Comparison of ENCODE assay signal across 8 cellular contexts in the genomic region with DNA sequence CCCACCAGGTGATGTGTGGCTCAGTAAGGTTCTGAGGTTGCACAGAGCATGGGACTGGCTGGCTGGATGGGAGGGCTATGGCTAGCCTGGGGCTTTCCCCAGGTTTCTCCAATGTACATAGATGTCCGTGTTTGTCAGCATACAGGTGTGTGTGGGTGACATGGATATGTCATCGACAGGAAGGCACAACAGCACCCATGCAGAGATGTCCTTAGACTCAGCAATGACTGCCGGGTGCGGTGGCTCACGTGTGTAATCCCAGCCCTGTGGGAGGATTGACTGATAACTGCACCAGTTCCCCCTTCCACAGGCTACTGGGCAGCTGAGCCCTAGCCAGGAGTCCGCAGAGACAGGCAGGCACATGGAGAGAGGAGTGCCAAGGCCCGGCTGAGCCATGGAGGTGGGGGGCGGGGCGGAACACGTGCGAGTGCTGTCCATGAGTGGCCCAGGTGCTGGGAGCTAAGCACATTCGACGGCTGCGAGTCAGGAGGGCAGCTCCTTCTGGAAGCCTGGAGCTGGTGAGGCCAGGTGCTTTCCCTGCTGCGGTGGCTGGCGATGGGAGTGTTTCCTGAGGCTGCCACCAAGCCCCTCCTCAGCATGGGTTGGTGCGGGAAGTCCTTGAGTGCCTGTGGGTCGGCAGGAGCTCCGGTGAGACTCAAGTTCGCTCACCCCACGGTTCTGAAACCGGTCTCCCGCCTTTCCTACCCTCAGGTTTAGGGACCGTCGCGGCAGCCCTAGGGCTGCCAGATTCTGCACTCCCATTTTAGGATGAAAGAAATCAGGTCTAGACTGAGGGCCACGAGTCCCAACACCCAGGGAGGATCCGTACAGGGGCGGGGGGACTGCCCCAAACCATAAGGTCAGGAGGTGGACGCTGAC. TPM values are rescaled to one million over a fixed set of nuclear protein-coding genes. Genes with fewer than 3 reads are reported as not detected.
DNase-seq lines count a peak whose midpoint lies in the region; ATAC-seq and TF ChIP-seq lines count a peak whose summit lies in the region.

No MANE protein-coding gene starts in this region.

- POLR2A ChIA-PET in A673 (lab: Charles Lee; ENCODE audit: low non-redundant PET), result no interaction called here
- POLR2A ChIA-PET in activated CD4-positive, alpha-beta memory T cell treated with anti-CD3 and anti-CD28 coated beads, Interleukin-2, amount 10 ng/mL, durations not matched to agents 7 days and 5 days (lab: Charles Lee), result interaction anchor here (0.7 to 2.8 kb wide), 17 partner anchors 9 to 464 kb away, joined by 3 to 16 read pairs (median 4); partner anchors contain the start of genes ACTG1, DCXR, SIRT7 and SLC16A3

- peak overlapping the region; percentile 99 for H3K14ac ChIP-seq in neuronal stem cell (ENCODE audit: low read length)

- peaks cover 5% of the 10 kb centered on the region for H3K4me1 ChIP-seq in A673 (ENCODE audit: insufficient read depth, low read length, poor library complexity, severe bottlenecking)
- H3K4me1 ChIP-seq in esophagus squamous epithelium, result peaks cover 14 to 41% (median 15%) of the 10 kb centered on the region in 3 donors
- H3K4me1 ChIP-seq in neuronal stem cell (ENCODE audit: control insufficient read depth in 2 of 2, insufficient read depth in 1 of 2, low read depth in 1 of 2, low read length in 2 of 2), result peaks cover 8% of the 10 kb centered on the region in 2 donors

- no peaks in the 10 kb centered on the region for H3K36me3 ChIP-seq in A673 (ENCODE audit: insufficient read depth, low read length, poor library complexity, severe bottlenecking)
- H3K36me3 ChIP-seq in esophagus squamous epithelium, result peaks cover 0 to 9% (median 0%) of the 10 kb centered on the region in 3 donors
- peaks cover 2 to 22% of the 10 kb centered on the region in 2 donors for H3K36me3 ChIP-seq in neuronal stem cell (replicated peaks in 1 of 2; ENCODE audit: control insufficient read depth in 2 of 2, insufficient read depth in 2 of 2, low read length in 2 of 2)

- H3K27me3 ChIP-seq in A673 (replicated peaks; ENCODE audit: insufficient read depth, low read depth, low read length, poor library complexity), result no peaks in the 10 kb centered on the region
- peaks cover 0 to 2% (median 0%) of the 10 kb centered on the region in 4 donors for H3K27me3 ChIP-seq in esophagus squamous epithelium
- peaks cover 0 to 14% (median 0%) of the 10 kb centered on the region in 3 experiments for H3K27me3 ChIP-seq in neuronal stem cell (ENCODE audit: control insufficient read depth in 3 of 3, insufficient read depth in 3 of 3, low read depth in 1 of 3, low read length in 3 of 3)

- peaks cover 38% of the 10 kb centered on the region for H3K4me1 Mint-ChIP-seq in activated CD4-positive, alpha-beta memory T cell treated with anti-CD3 and anti-CD28 coated beads, Interleukin-2, amount 10 ng/mL, durations not matched to agents 7 days and 5 days

- 5 to 65% methylated on average over 4 to 6 of the region's 30 CpGs for WGBS in esophagus squamous epithelium, 2 donors
- WGBS in neuronal stem cell (ENCODE audit: extremely low coverage in 2 of 2, insufficient read length in 2 of 2, insufficient replicate concordance in 1 of 2), 2 donors, result no CpG with 5 or more reads among the region's 30 CpGs

- peak overlapping the region; percentile 85 for H3K27ac Mint-ChIP-seq in activated CD4-positive, alpha-beta memory T cell treated with anti-CD3 and anti-CD28 coated beads, Interleukin-2, amount 10 ng/mL, durations not matched to agents 7 days and 5 days

- TF ChIP-seq CTCF in A673 (conservative IDR thresholded peaks at IDR 0.05; ENCODE audit: low read depth, low read length), result no peak
- TF ChIP-seq CTCF in esophagus squamous epithelium (IDR thresholded peaks at IDR 0.05), result no peak

- peak overlapping the region; percentile 73 for H2BK12ac ChIP-seq in neuronal stem cell (ENCODE audit: low read length)

- peak overlapping the region; percentile 99 for H2AK5ac ChIP-seq in neuronal stem cell (ENCODE audit: low read depth, low read length)

- peak overlapping the region; percentile 99 for H2AFZ ChIP-seq in neuronal stem cell (ENCODE audit: low read length)

- H3K4ac ChIP-seq in neuronal stem cell (ENCODE audit: low read length), result peak overlapping the region; percentile 93

- no peaks in the 10 kb centered on the region for H3K9me3 Mint-ChIP-seq in activated CD4-positive, alpha-beta memory T cell treated with anti-CD3 and anti-CD28 coated beads, Interleukin-2, amount 10 ng/mL, durations not matched to agents 7 days and 5 days

- peak overlapping the region; percentile 96 for H4K8ac ChIP-seq in neuronal stem cell (ENCODE audit: low read depth, low read length)

- DNase-seq in A673 (ENCODE audit: low spot score), result no peak
- DNase-seq in NCI-H1105 treated with DMSO at 0.1 percent for 48 hours (lab: John Stamatoyannopoulos, UW), result peak; percentile 24
- peak; percentile 33 for DNase-seq in activated CD4-positive, alpha-beta memory T cell treated with anti-CD3 and anti-CD28 coated beads, Interleukin-2, amount 10 ng/mL, durations not matched to agents 7 days and 5 days
- no peak for DNase-seq in esophagus squamous epithelium (lab: John Stamatoyannopoulos, UW)
- no peak for DNase-seq in neuronal stem cell (ENCODE audit: low spot score)
- DNase-seq in GM03348 (ENCODE audit: low spot score), result no peak

- BruUV-seq in A673 (replicated peaks; lab: Mats Ljungman, UMichigan), result TSS peak; percentile 76

- H2BK15ac ChIP-seq in neuronal stem cell (ENCODE audit: low read length), result peak overlapping the region; percentile 92

- H3K23ac ChIP-seq in neuronal stem cell (ENCODE audit: low read depth, low read length, poor library complexity), result peak overlapping the region; percentile 98

- no peak overlapping the region for H4K91ac ChIP-seq in neuronal stem cell (ENCODE audit: low read depth, low read length, poor library complexity)

- H3K27ac ChIP-seq in A673 (ENCODE audit: low read depth, low read length, poor library complexity, severe bottlenecking) (peak overlapping the region; percentile 99), esophagus squamous epithelium (peak overlapping the region; percentile 92 to 95 (median 94)), neuronal stem cell (replicated peaks; ENCODE audit: low read length) (no peak overlapping the region)

- intact Hi-C loops in A673 (cut with micrococcal nuclease; ENCODE audit: unreplicated experiment), result no loop called here
- intact Hi-C loops in esophagus squamous epithelium (cut with DNase I), result no loop called here

- TF ChIP-seq POLR2A in esophagus squamous epithelium (IDR thresholded peaks at IDR 0.05), result no peak

- peak overlapping the region; percentile 94 for H3K9ac ChIP-seq in neuronal stem cell (ENCODE audit: low read depth, low read length, poor library complexity)

- ATAC-seq in GM21447 (IDR thresholded peaks at IDR 0.05; ENCODE audit: unreplicated experiment) (peak; percentile 25), HG03571 (IDR thresholded peaks at IDR 0.05; ENCODE audit: unreplicated experiment) (no peak)

- H2BK120ac ChIP-seq in neuronal stem cell (ENCODE audit: low read depth, low read length), result peak overlapping the region; percentile 72

- CTCF ChIA-PET in A673 (lab: Charles Lee), result interaction anchor here (0.7 to 1.0 kb wide), 2 partner anchors 17 to 33 kb away, joined by 3 to 8 read pairs; no protein-coding TSS in a partner anchor
- CTCF ChIA-PET in activated CD4-positive, alpha-beta memory T cell treated with anti-CD3 and anti-CD28 coated beads, Interleukin-2, amount 10 ng/mL, durations not matched to agents 7 days and 5 days (lab: Charles Lee), result interaction anchor here (0.8 to 1.3 kb wide), 4 partner anchors 17 to 61 kb away, joined by 3 to 4 read pairs (median 4); partner anchors contain the start of genes CENPX, DCXR and LRRC45

- peak overlapping the region; percentile 71 for H3K4me3 ChIP-seq in A673 (ENCODE audit: low read depth, low read length, poor library complexity, severe bottlenecking)
- H3K4me3 ChIP-seq in esophagus squamous epithelium, result peak overlapping the region; percentile 76 to 91 (median 82)
- peak overlapping the region; percentile 79 to 88 for H3K4me3 ChIP-seq in neuronal stem cell (ENCODE audit: low read length in 2 of 2)

- peak overlapping the region; percentile 95 for H2BK5ac ChIP-seq in neuronal stem cell (ENCODE audit: low read length)

- H3K4me3 Mint-ChIP-seq in activated CD4-positive, alpha-beta memory T cell treated with anti-CD3 and anti-CD28 coated beads, Interleukin-2, amount 10 ng/mL, durations not matched to agents 7 days and 5 days, result peak overlapping the region; percentile 86

- peaks cover 6% of the 10 kb centered on the region for H3K27me3 Mint-ChIP-seq in activated CD4-positive, alpha-beta memory T cell treated with anti-CD3 and anti-CD28 coated beads, Interleukin-2, amount 10 ng/mL, durations not matched to agents 7 days and 5 days

- peak overlapping the region; percentile 93 for H3K4me2 ChIP-seq in neuronal stem cell (ENCODE audit: insufficient read depth, low read length, poor library complexity, severe bottlenecking)

- H3K18ac ChIP-seq in neuronal stem cell (ENCODE audit: low read length), result peak overlapping the region; percentile 88

- peaks cover 12% of the 10 kb centered on the region for H3K36me3 Mint-ChIP-seq in activated CD4-positive, alpha-beta memory T cell treated with anti-CD3 and anti-CD28 coated beads, Interleukin-2, amount 10 ng/mL, durations not matched to agents 7 days and 5 days (ENCODE audit: low read depth)

- H3K79me1 ChIP-seq in neuronal stem cell (ENCODE audit: low read depth, low read length), result peaks cover 2% of the 10 kb centered on the region

- H3K9me3 ChIP-seq in A673 (ENCODE audit: low read depth, low read length, poor library complexity, severe bottlenecking) (peaks cover 3% of the 10 kb centered on the region), esophagus squamous epithelium (peaks cover 0 to 10% (median 0%) of the 10 kb centered on the region in 3 donors), neuronal stem cell (replicated peaks in 1 of 2; ENCODE audit: control insufficient read depth in 2 of 2, insufficient read depth in 1 of 2, low read depth in 1 of 2, low read length in 2 of 2) (peaks cover 3 to 10% of the 10 kb centered on the region in 2 donors)

RNA-seq across cellular contexts. Expression of gene ASPSCR1, which starts 0.9 kb away (rescaled TPM):
- total RNA-seq in A673 (2021), result 46.2 and 52.2 TPM in 2 replicates
- 10 to 100 TPM; 25.3 to 29.9 TPM for total RNA-seq in activated CD4-positive, alpha-beta memory T cell treated with anti-CD3 and anti-CD28 coated beads, Interleukin-2, amount 10 ng/mL, durations not matched to agents 7 days and 5 days
- total RNA-seq in esophagus squamous epithelium, result 10 to 100 TPM; 10.1 to 21.0 (median 17.1) TPM
- 21.8 TPM for polyA plus RNA-seq in neuronal stem cell (2013, experiment 1 of 2)
- 24.2 TPM for polyA plus RNA-seq in neuronal stem cell (2013, experiment 2 of 2)

RNA-seq across cellular contexts. Expression of gene NOTUM, which starts 15.6 kb away (rescaled TPM):
- total RNA-seq in A673 (2021), result not detected in 2 replicates
- total RNA-seq in activated CD4-positive, alpha-beta memory T cell treated with anti-CD3 and anti-CD28 coated beads, Interleukin-2, amount 10 ng/mL, durations not matched to agents 7 days and 5 days, result under 1 TPM in 1 of 2 experiments, not detected in 1; 0.15 TPM
- total RNA-seq in esophagus squamous epithelium, result under 1 TPM in 3 of 4 donors, not detected in 1; 0.11 to 0.94 (median 0.19) TPM
- polyA plus RNA-seq in neuronal stem cell (2013, experiment 1 of 2), result 0.33 TPM
- 0.30 TPM for polyA plus RNA-seq in neuronal stem cell (2013, experiment 2 of 2)

RNA-seq across cellular contexts. Expression of gene MYADML2, which starts 29.5 kb away (rescaled TPM):
- total RNA-seq in A673 (2021) (not detected in 2 replicates), esophagus squamous epithelium (not detected)
- not detected for total RNA-seq in activated CD4-positive, alpha-beta memory T cell treated with anti-CD3 and anti-CD28 coated beads, Interleukin-2, amount 10 ng/mL, durations not matched to agents 7 days and 5 days
- polyA plus RNA-seq in neuronal stem cell (2013, experiment 1 of 2), result 0.03 TPM
- polyA plus RNA-seq in neuronal stem cell (2013, experiment 2 of 2), result 0.03 TPM

RNA-seq across cellular contexts. Expression of gene PYCR1, which starts 39.5 kb away (rescaled TPM):
- total RNA-seq in A673 (2021) (75.5 and 108 TPM in 2 replicates), esophagus squamous epithelium (10 to 100 TPM; 14.0 to 24.3 (median 17.4) TPM)
- 10 to 100 TPM; 25.8 to 34.7 TPM for total RNA-seq in activated CD4-positive, alpha-beta memory T cell treated with anti-CD3 and anti-CD28 coated beads, Interleukin-2, amount 10 ng/mL, durations not matched to agents 7 days and 5 days
- polyA plus RNA-seq in neuronal stem cell (2013, experiment 1 of 2), result 53.9 TPM
- polyA plus RNA-seq in neuronal stem cell (2013, experiment 2 of 2), result 52.1 TPM

RNA-seq across cellular contexts. Expression of gene CENPX, which starts 46.1 kb away (rescaled TPM):
- total RNA-seq in A673 (2021) (153 and 165 TPM in 2 replicates), esophagus squamous epithelium (100 to 1,000 TPM in 2 of 4 donors, 10 to 100 TPM in 2; 52.1 to 144 (median 106) TPM)
- total RNA-seq in activated CD4-positive, alpha-beta memory T cell treated with anti-CD3 and anti-CD28 coated beads, Interleukin-2, amount 10 ng/mL, durations not matched to agents 7 days and 5 days, result 10 to 100 TPM; 52.7 to 54.7 TPM
- 45.1 TPM for polyA plus RNA-seq in neuronal stem cell (2013, experiment 1 of 2)
- 45.1 TPM for polyA plus RNA-seq in neuronal stem cell (2013, experiment 2 of 2)

Comparison
In these comparisons a context has a peak if more than half of its experiments do, and no peak if none do; other contexts are left out.
1. DNase-seq: peak in NCI-H1105 treated with DMSO at 0.1 percent for 48 hours (single experiment) and activated CD4-positive, alpha-beta memory T cell treated with anti-CD3 and anti-CD28 coated beads, Interleukin-2, amount 10 ng/mL, durations not matched to agents 7 days and 5 days (single experiment); none in A673 (single experiment), esophagus squamous epithelium (single experiment), neuronal stem cell (single experiment) and GM03348 (single experiment).
2. Peak in every context shown above with its lines, with median percentiles within 50 percentile points of each other: H3K4me3 ChIP-seq.